ENCODE assay signal across 1 cellular context in the genomic region with DNA sequence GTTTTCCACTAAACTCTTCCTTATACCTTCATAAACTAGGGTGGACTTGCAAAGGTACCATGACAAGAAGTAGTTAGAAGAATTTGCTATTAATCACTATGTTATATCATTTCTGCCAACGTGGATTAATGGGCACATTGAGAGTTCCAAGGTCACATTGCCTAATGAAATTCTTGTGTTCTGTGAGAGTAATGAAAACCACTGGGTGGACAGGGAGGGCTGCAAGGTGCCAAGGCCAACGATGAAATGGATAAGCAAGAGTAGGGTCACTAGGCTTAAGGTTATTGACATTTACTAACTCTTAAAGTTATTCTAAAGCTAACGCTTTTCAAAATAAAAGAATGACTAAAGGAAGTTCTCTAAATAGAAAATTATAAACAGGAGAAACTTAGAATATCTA.
TF ChIP-seq lines count a peak whose summit lies in the region.

No MANE protein-coding gene starts in this region.

TF ChIP-seq in liver, 16 proteins besides CTCF, POLR2A, EP300 and RAD21 (continued from another document):
- TF ChIP-seq, protein P1, sequence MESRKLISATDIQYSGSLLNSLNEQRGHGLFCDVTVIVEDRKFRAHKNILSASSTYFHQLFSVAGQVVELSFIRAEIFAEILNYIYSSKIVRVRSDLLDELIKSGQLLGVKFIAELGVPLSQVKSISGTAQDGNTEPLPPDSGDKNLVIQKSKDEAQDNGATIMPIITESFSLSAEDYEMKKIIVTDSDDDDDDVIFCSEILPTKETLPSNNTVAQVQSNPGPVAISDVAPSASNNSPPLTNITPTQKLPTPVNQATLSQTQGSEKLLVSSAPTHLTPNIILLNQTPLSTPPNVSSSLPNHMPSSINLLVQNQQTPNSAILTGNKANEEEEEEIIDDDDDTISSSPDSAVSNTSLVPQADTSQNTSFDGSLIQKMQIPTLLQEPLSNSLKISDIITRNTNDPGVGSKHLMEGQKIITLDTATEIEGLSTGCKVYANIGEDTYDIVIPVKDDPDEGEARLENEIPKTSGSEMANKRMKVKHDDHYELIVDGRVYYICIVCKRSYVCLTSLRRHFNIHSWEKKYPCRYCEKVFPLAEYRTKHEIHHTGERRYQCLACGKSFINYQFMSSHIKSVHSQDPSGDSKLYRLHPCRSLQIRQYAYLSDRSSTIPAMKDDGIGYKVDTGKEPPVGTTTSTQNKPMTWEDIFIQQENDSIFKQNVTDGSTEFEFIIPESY (IDR thresholded peaks at IDR 0.05) = peak; percentile 92
- TF ChIP-seq GABPA (IDR thresholded peaks at IDR 0.05 in 1 of 2, conservative IDR thresholded peaks at IDR 0.05 in 1 of 2) (peak in 1 of 2 donors; percentile 34), EGR1 (IDR thresholded peaks at IDR 0.05; ENCODE audit: low read depth in 2 of 2) (peak; percentile 20 to 90), RXRA (IDR thresholded peaks at IDR 0.05) (peak; percentile 99 to 100), TAF1 (conservative IDR thresholded peaks at IDR 0.05) (no peak), JUND (IDR thresholded peaks at IDR 0.05) (peak; percentile 79 to 93)
